In genomic region chr20:50393242-50393641, GRCh38 we compare ENCODE assay signal across 16 cellular contexts.
DNase-seq lines count a peak whose midpoint lies in the region; ATAC-seq and TF ChIP-seq lines count a peak whose summit lies in the region.
"Had no signal": no experiment of that assay in that cellular context is flagged by ENCODE, and none has a peak within 500 bp of the region (broad histone marks: within the 10 kb centered on the region; RNA-seq: fewer than 3 reads in every experiment).

No MANE protein-coding gene starts in this region.

- H3K27me3 ChIP-seq in right atrium auricular region = no peaks in the 10 kb centered on the region
- H3K27me3 ChIP-seq in gastrocnemius medialis = no peaks in the 10 kb centered on the region
- H3K27me3 ChIP-seq: BE2C had no signal

- H3K4me1 ChIP-seq in right atrium auricular region (peaks cover 0 to 51% of the 10 kb centered on the region in 2 donors), gastrocnemius medialis (peaks cover 52 to 56% of the 10 kb centered on the region in 2 donors)
- H3K4me1 ChIP-seq: BE2C had no signal

- no peak overlapping the region for H3K4me3 Mint-ChIP-seq in Calu3 (ENCODE audit: low read depth, unreplicated experiment)
- H3K4me3 Mint-ChIP-seq: CD4-positive, alpha-beta T cell; H9 had no signal

- peak overlapping the region; percentile 92 for H3K27ac ChIP-seq in right atrium auricular region
- H3K27ac ChIP-seq in RWPE1 = peak overlapping the region; percentile 2; the same call in 1 of the 2 replicates
- peak overlapping the region; percentile 93 to 100 (median 96) for H3K27ac ChIP-seq in gastrocnemius medialis
- H3K27ac ChIP-seq: C4-2B had no signal

- H3K9me3 ChIP-seq in right atrium auricular region (no peaks in the 10 kb centered on the region), gastrocnemius medialis (no peaks in the 10 kb centered on the region)
- H3K9me3 ChIP-seq: BE2C, Caco-2 had no signal

- peaks cover 29% of the 10 kb centered on the region for H3K4me1 Mint-ChIP-seq in Calu3 (ENCODE audit: low read depth, unreplicated experiment)

- POLR2A ChIA-PET in RWPE1 (lab: Yijun Ruan, JAX; ENCODE audit: low non-redundant PET) = no interaction called here

- H3K36me3 Mint-ChIP-seq in Calu3 (ENCODE audit: insufficient read depth, unreplicated experiment) = no peaks in the 10 kb centered on the region

- H3K27ac Mint-ChIP-seq in Calu3 (ENCODE audit: unreplicated experiment) = no peak overlapping the region
- H3K27ac Mint-ChIP-seq: CD4-positive, alpha-beta T cell had no signal

- in situ Hi-C loops in gastrocnemius medialis (cut with MboI; ENCODE audit: low sequenced_read_pairs in 4 of 4) = loop anchor here in 1 of 4 donors (25.0 kb wide), 1 partner anchor 106 kb away; no protein-coding TSS in a partner anchor

- intact Hi-C loops in cardiac septum (cut with DNase I) = no loop called here
- intact Hi-C loops in gastrocnemius medialis (cut with DNase I; ENCODE audit: low total_unique reads) = no loop called here
- intact Hi-C loops in Calu3 (cut with micrococcal nuclease; ENCODE audit: unreplicated experiment) = no loop called here

- no TSS peak for BruUV-seq in Calu3 (replicated peaks; lab: Mats Ljungman, UMichigan)

- no peak for DNase-seq in right atrium auricular region (ENCODE audit: low spot score)
- no peak for DNase-seq in cardiac septum (ENCODE audit: low spot score)
- DNase-seq in RWPE1 (ENCODE audit: low spot score) = no peak
- DNase-seq in gastrocnemius medialis = no peak
- no peak for DNase-seq in ureter (ENCODE audit: low spot score)
- no peak for DNase-seq in Calu3
- DNase-seq: ACHN; BE2C; Caco-2; CD4-positive, alpha-beta T cell; DMS153; DMS79; GDM1; GOT3; H9 had no signal

- no peak for TF ChIP-seq POLR2A in gastrocnemius medialis (IDR thresholded peaks at IDR 0.05)

- no peak for ATAC-seq in gastrocnemius medialis

- no peaks in the 10 kb centered on the region for H3K27me3 Mint-ChIP-seq in Calu3 (ENCODE audit: unreplicated experiment)
- H3K27me3 Mint-ChIP-seq: CD4-positive, alpha-beta T cell had no signal

- CTCF ChIA-PET in RWPE1 (lab: Yijun Ruan, JAX) (interaction anchor here (0.6 kb wide), 1 partner anchor 17 kb away, joined by 3 read pairs; no protein-coding TSS in a partner anchor), Calu3 (lab: Charles Lee) (no interaction called here)

- TF ChIP-seq CTCF in right atrium auricular region (IDR thresholded peaks at IDR 0.05) = no peak
- TF ChIP-seq CTCF in RWPE1 (conservative IDR thresholded peaks at IDR 0.05; ENCODE audit: low read depth) = no peak
- no peak for TF ChIP-seq CTCF in gastrocnemius medialis (IDR thresholded peaks at IDR 0.05 in 4 of 5, conservative IDR thresholded peaks at IDR 0.05 in 1 of 5)
- TF ChIP-seq CTCF in Calu3 (IDR thresholded peaks at IDR 0.05; ENCODE audit: unreplicated experiment) = no peak

- H3K9me3 Mint-ChIP-seq in Calu3 (ENCODE audit: low read depth, unreplicated experiment) = no peaks in the 10 kb centered on the region
- H3K9me3 Mint-ChIP-seq: CD4-positive, alpha-beta T cell; H9 had no signal

- H3K36me3 ChIP-seq in right atrium auricular region = no peaks in the 10 kb centered on the region
- H3K36me3 ChIP-seq in gastrocnemius medialis = no peaks in the 10 kb centered on the region
- H3K36me3 ChIP-seq: BE2C had no signal

- H3K4me3 ChIP-seq in right atrium auricular region (no peak overlapping the region), gastrocnemius medialis (no peak overlapping the region)

Comparison
In these comparisons a context has a peak if more than half of its experiments do, and no peak if none do; other contexts are left out.
1. H3K27ac ChIP-seq: peak in every context shown above with its lines; median percentile 96 in gastrocnemius medialis; 92 in right atrium auricular region; 2 in RWPE1.